ENCODE assay signal across 8 cellular contexts in the genomic region with DNA sequence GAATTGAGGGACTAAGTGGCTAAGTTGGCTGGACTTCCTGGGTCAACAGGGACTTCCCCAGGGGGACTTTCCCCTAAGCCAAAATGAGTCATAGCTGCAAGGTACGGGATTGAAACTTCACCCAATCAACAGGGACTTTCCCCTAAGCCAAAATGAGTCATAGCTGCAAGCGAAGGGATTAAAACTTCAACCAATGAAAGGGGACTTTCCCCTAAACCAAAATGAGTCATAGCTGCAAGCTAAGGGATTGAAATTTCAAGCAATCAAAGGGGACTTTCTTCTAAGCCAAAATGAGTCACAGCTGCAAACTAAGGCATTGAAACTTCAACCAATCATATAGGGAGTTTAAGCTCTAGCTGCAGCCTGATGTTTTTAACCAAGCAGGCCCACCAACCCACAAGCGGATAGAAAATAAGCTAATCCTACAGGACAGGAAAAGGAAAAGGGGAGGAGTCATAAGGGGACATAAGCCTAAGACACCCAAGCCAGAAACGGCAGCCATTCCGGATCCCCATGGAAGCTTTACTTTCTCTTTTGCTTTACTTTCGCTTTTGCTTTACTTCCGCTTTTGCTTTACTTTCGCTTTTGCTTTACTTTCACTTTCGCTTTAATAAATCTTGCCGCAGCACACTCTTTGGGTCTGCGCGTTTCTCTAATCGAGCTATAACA.
DNase-seq lines count a peak whose midpoint lies in the region; ATAC-seq lines count a peak whose summit lies in the region.

No MANE protein-coding gene starts in this region.

- DNase-seq in NCI-H2227 treated with DMSO at 0.1 percent for 48 hours (lab: John Stamatoyannopoulos, UW): peak; percentile 94
- peak; percentile 25 for DNase-seq in activated T-cell treated with anti-CD3 and anti-CD28 coated beads for 48 hours (ENCODE audit: low read depth)
- DNase-seq in left lobe of liver (ENCODE audit: low spot score): no peak
- DNase-seq in stimulated activated naive CD4-positive, alpha-beta T cell treated with Interleukin-2 at 50 U/mL for 16 hours (lab: John Stamatoyannopoulos, UW): peak; percentile 58
- no peak for DNase-seq in putamen (ENCODE audit: low spot score)
- DNase-seq in ecto neural progenitor cell (ENCODE audit: low spot score): no peak

- peak; percentile 77 for ATAC-seq in GM18868 (IDR thresholded peaks at IDR 0.05; ENCODE audit: unreplicated experiment)
- ATAC-seq in HG02870 (IDR thresholded peaks at IDR 0.05; ENCODE audit: unreplicated experiment): peak; percentile 85
- peak; percentile 70 for ATAC-seq in left lobe of liver

Comparison
In these comparisons a context has a peak if more than half of its experiments do, and no peak if none do; other contexts are left out.
1. DNase-seq: peak in NCI-H2227 treated with DMSO at 0.1 percent for 48 hours (single experiment), activated T-cell treated with anti-CD3 and anti-CD28 coated beads for 48 hours (single experiment) and stimulated activated naive CD4-positive, alpha-beta T cell treated with Interleukin-2 at 50 U/mL for 16 hours (single experiment); none in left lobe of liver (single experiment), putamen (single experiment) and ecto neural progenitor cell (single experiment).
2. Peak in every context shown above with its lines, with median percentiles within 50 percentile points of each other: ATAC-seq.